23 cellular contexts compared by ENCODE assay signal in genomic region chr11:117769530-117769929, GRCh38. TPM values are rescaled to one million over a fixed set of nuclear protein-coding genes. Genes with fewer than 3 reads are reported as not detected.
"Had no signal": no experiment of that assay in that cellular context is flagged by ENCODE, and none has a peak within 500 bp of the region (broad histone marks: within the 10 kb centered on the region; RNA-seq: fewer than 3 reads in every experiment).

No MANE protein-coding gene starts in this region.

- H3K4me3 ChIP-seq: esophagus squamous epithelium, gastroesophageal sphincter, lung, prostate gland, spleen, thoracic aorta had no signal

- H3K9me3 ChIP-seq: esophagus squamous epithelium, gastroesophageal sphincter, prostate gland, spleen, thoracic aorta had no signal

- H3K9ac ChIP-seq: parathyroid adenoma had no signal

- H3K27ac ChIP-seq: epithelial cell of prostate, esophagus squamous epithelium, gastroesophageal sphincter, parathyroid adenoma, prostate gland, spleen, thoracic aorta had no signal

- H3K36me3 ChIP-seq: esophagus squamous epithelium, prostate gland, spleen, thoracic aorta had no signal

- H3K4me1 ChIP-seq: esophagus squamous epithelium, gastroesophageal sphincter, parathyroid adenoma, prostate gland, spleen had no signal

- FAIRE-seq: urothelium cell line had no signal

- H3K27me3 ChIP-seq: gastroesophageal sphincter had no signal

- H3K79me2 ChIP-seq: parathyroid adenoma had no signal

- DNase-seq: effector memory CD8-positive, alpha-beta T cell; esophagus squamous epithelium; foreskin fibroblast; glutamatergic neuron; islet precursor cell; left ventricle myocardium superior; mesenchymal stem cell; midbrain; naive B cell; spleen; stimulated activated CD4-positive, alpha-beta T cell treated with anti-CD3 and anti-CD28 coated beads, Interleukin-15, amount 100 ng/mL, for 24 hours; stimulated activated CD4-positive, alpha-beta T cell treated with anti-CD3 and anti-CD28 coated beads, Interleukin-1b, Interleukin-23, amount 100 ng/mL, for 48 hours; stimulated activated CD4-positive, alpha-beta T cell treated with anti-CD3 and anti-CD28 coated beads, Interleukin-4, amount 100 ng/mL, for 24 hours; trophoblast cell had no signal

- H2AFZ ChIP-seq: parathyroid adenoma had no signal

- ATAC-seq: effector memory CD8-positive, alpha-beta T cell; gastroesophageal sphincter; left ventricle myocardium superior; sciatic nerve; stimulated activated memory B cell treated with anti-CD40 and anti-IgM and Interleukin-4, amounts not matched to agents 10 μg/mL and 1 μg/mL and 100 μg/mL, for 72 hours had no signal

RNA-seq across cellular contexts. Expression of gene FXYD2, which starts 55.0 kb away (rescaled TPM):
- total RNA-seq: thoracic aorta had no signal
